ENCODE assay signal across 1 cellular context in genomic region chr2:32932825-32933755, GRCh38.
TF ChIP-seq lines count a peak whose summit lies in the region.

No MANE protein-coding gene starts in this region.

TF ChIP-seq in H1, 55 proteins besides CTCF, POLR2A, EP300 and RAD21:
- no peak for TF ChIP-seq TEAD4 (IDR thresholded peaks at IDR 0.05; ENCODE audit: low read depth, low read length)
- TF ChIP-seq MAFK (IDR thresholded peaks at IDR 0.05; ENCODE audit: low read depth, low read length) = no peak
- no peak for TF ChIP-seq POLR2AphosphoS5 (IDR thresholded peaks at IDR 0.05; ENCODE audit: low read depth, low read length)
